ENCODE assay signal across 14 cellular contexts in the genomic region with DNA sequence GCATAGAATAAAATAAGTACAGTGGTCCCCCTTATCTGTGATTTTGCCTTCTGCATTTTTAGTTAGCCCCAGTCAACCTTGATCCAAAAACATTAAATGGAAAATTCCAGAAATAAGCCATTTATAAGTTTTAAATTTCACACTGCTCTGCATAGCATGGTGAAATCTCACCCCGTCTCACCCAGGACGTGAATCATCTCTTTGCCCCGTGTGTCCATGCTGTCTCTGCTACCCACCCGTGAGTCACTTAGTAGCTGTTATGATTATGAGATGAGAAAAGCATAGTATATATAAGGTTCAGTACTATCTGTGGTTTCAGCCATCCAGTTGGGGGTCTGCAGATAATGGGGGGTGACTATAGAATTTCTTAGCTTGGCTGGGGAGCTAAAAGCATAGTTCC.
DNase-seq lines count a peak whose midpoint lies in the region; ATAC-seq and TF ChIP-seq lines count a peak whose summit lies in the region.
"Had no signal": no experiment of that assay in that cellular context is flagged by ENCODE, and none has a peak within 500 bp of the region (broad histone marks: within the 10 kb centered on the region; RNA-seq: fewer than 3 reads in every experiment).

No MANE protein-coding gene starts in this region.

- peaks cover 32% of the 10 kb centered on the region for H3K36me3 Mint-ChIP-seq in activated CD8-positive, alpha-beta T cell treated with anti-CD3 and anti-CD28 coated beads for 36 hours (ENCODE audit: low read depth)
- peaks cover 7% of the 10 kb centered on the region for H3K36me3 Mint-ChIP-seq in activated CD8-positive, alpha-beta T cell treated with anti-CD3 and anti-CD28 coated beads, Interleukin-2, amount 10 ng/mL, durations not matched to agents 7 days and 5 days (ENCODE audit: low read depth)

- no peak overlapping the region for H3K9ac ChIP-seq in smooth muscle cell (ENCODE audit: low read depth)

- H3K9me3 ChIP-seq in smooth muscle cell (replicated peaks; ENCODE audit: low read depth), result no peaks in the 10 kb centered on the region
- H3K9me3 ChIP-seq: lower lobe of right lung had no signal

- H4K20me1 ChIP-seq in smooth muscle cell (ENCODE audit: low read depth), result no peaks in the 10 kb centered on the region

- no peaks in the 10 kb centered on the region for H3K27me3 ChIP-seq in smooth muscle cell (ENCODE audit: low read depth)

- TF ChIP-seq CTCF in activated CD8-positive, alpha-beta T cell treated with anti-CD3 and anti-CD28 coated beads for 36 hours (IDR thresholded peaks at IDR 0.05), result no peak
- TF ChIP-seq CTCF in epithelial cell of esophagus (IDR thresholded peaks at IDR 0.05; ENCODE audit: insufficient read depth, low read depth, low read length, missing control alignments) (no peak), smooth muscle cell (IDR thresholded peaks at IDR 0.05; ENCODE audit: borderline replicate concordance, insufficient read depth, poor library complexity, severe bottlenecking) (no peak)

- POLR2A ChIA-PET in activated CD8-positive, alpha-beta T cell treated with anti-CD3 and anti-CD28 coated beads for 36 hours (lab: Charles Lee), result no interaction called here
- POLR2A ChIA-PET in activated CD8-positive, alpha-beta T cell treated with anti-CD3 and anti-CD28 coated beads, Interleukin-2, amount 10 ng/mL, durations not matched to agents 7 days and 5 days (lab: Charles Lee), result no interaction called here

- H3K27ac ChIP-seq in smooth muscle cell (ENCODE audit: low read depth), result peak overlapping the region; percentile 46
- H3K27ac ChIP-seq: lower lobe of right lung, PC-9, VCaP had no signal

- CTCF ChIA-PET in activated CD8-positive, alpha-beta T cell treated with anti-CD3 and anti-CD28 coated beads for 36 hours (lab: Charles Lee), result no interaction called here
- CTCF ChIA-PET in activated CD8-positive, alpha-beta T cell treated with anti-CD3 and anti-CD28 coated beads, Interleukin-2, amount 10 ng/mL, durations not matched to agents 7 days and 5 days (lab: Charles Lee), result no interaction called here

- no peak overlapping the region for H2AFZ ChIP-seq in smooth muscle cell (ENCODE audit: low read depth)
- H2AFZ ChIP-seq: PC-9 had no signal

- no peaks in the 10 kb centered on the region for H3K36me3 ChIP-seq in smooth muscle cell (ENCODE audit: low read depth)
- H3K36me3 ChIP-seq: lower lobe of right lung had no signal

- no peaks in the 10 kb centered on the region for H3F3A ChIP-seq in smooth muscle cell (ENCODE audit: low read depth)

- H3K4me1 Mint-ChIP-seq in activated CD8-positive, alpha-beta T cell treated with anti-CD3 and anti-CD28 coated beads for 36 hours (ENCODE audit: low read depth), result peaks cover 58% of the 10 kb centered on the region
- peaks cover 44% of the 10 kb centered on the region for H3K4me1 Mint-ChIP-seq in activated CD8-positive, alpha-beta T cell treated with anti-CD3 and anti-CD28 coated beads, Interleukin-2, amount 10 ng/mL, durations not matched to agents 7 days and 5 days (ENCODE audit: low read depth)
- H3K4me1 Mint-ChIP-seq: H9 had no signal

- H3K4me3 Mint-ChIP-seq in activated CD8-positive, alpha-beta T cell treated with anti-CD3 and anti-CD28 coated beads for 36 hours, result no peak overlapping the region
- H3K4me3 Mint-ChIP-seq in activated CD8-positive, alpha-beta T cell treated with anti-CD3 and anti-CD28 coated beads, Interleukin-2, amount 10 ng/mL, durations not matched to agents 7 days and 5 days, result no peak overlapping the region
- H3K4me3 Mint-ChIP-seq: H9 had no signal

- peak; percentile 77 for ATAC-seq in activated CD8-positive, alpha-beta T cell treated with anti-CD3 and anti-CD28 coated beads for 36 hours
- ATAC-seq in activated CD8-positive, alpha-beta T cell treated with anti-CD3 and anti-CD28 coated beads, Interleukin-2, amount 10 ng/mL, durations not matched to agents 7 days and 5 days, result no peak
- ATAC-seq in HG02938 (IDR thresholded peaks at IDR 0.05; ENCODE audit: unreplicated experiment) (no peak), HG03460 (IDR thresholded peaks at IDR 0.05; ENCODE audit: unreplicated experiment) (no peak)
- ATAC-seq: lower lobe of right lung had no signal

- H3K27ac Mint-ChIP-seq in activated CD8-positive, alpha-beta T cell treated with anti-CD3 and anti-CD28 coated beads for 36 hours, result peak overlapping the region; percentile 34
- no peak overlapping the region for H3K27ac Mint-ChIP-seq in activated CD8-positive, alpha-beta T cell treated with anti-CD3 and anti-CD28 coated beads, Interleukin-2, amount 10 ng/mL, durations not matched to agents 7 days and 5 days
- H3K27ac Mint-ChIP-seq: H9 had no signal

- no peaks in the 10 kb centered on the region for H3K79me2 ChIP-seq in smooth muscle cell (ENCODE audit: low read depth)

- peak; percentile 58 for DNase-seq in activated CD8-positive, alpha-beta T cell treated with anti-CD3 and anti-CD28 coated beads for 36 hours
- no peak for DNase-seq in activated CD8-positive, alpha-beta T cell treated with anti-CD3 and anti-CD28 coated beads, Interleukin-2, amount 10 ng/mL, durations not matched to agents 7 days and 5 days
- peak; percentile 78 for DNase-seq in RKO (ENCODE audit: low spot score)
- DNase-seq in epithelial cell of esophagus (ENCODE audit: low read depth), result peak; percentile 92
- no peak for DNase-seq in smooth muscle cell (lab: John Stamatoyannopoulos, UW; ENCODE audit: unreplicated experiment)
- DNase-seq in SKM-1 (lab: John Stamatoyannopoulos, UW; ENCODE audit: unreplicated experiment), result no peak
- DNase-seq: foreskin melanocyte, H9, lower lobe of right lung, NCI-H1105, PC-9 had no signal

- intact Hi-C loops in activated CD8-positive, alpha-beta T cell treated with anti-CD3 and anti-CD28 coated beads for 36 hours (cut with micrococcal nuclease), result no loop called here

- no peaks in the 10 kb centered on the region for H3K27me3 Mint-ChIP-seq in activated CD8-positive, alpha-beta T cell treated with anti-CD3 and anti-CD28 coated beads for 36 hours
- no peaks in the 10 kb centered on the region for H3K27me3 Mint-ChIP-seq in activated CD8-positive, alpha-beta T cell treated with anti-CD3 and anti-CD28 coated beads, Interleukin-2, amount 10 ng/mL, durations not matched to agents 7 days and 5 days (ENCODE audit: low read depth)

- peak overlapping the region; percentile 36 for H3K4me2 ChIP-seq in smooth muscle cell
- H3K4me2 ChIP-seq: PC-9 had no signal

- no peaks in the 10 kb centered on the region for H3K9me3 Mint-ChIP-seq in activated CD8-positive, alpha-beta T cell treated with anti-CD3 and anti-CD28 coated beads for 36 hours
- no peaks in the 10 kb centered on the region for H3K9me3 Mint-ChIP-seq in activated CD8-positive, alpha-beta T cell treated with anti-CD3 and anti-CD28 coated beads, Interleukin-2, amount 10 ng/mL, durations not matched to agents 7 days and 5 days (ENCODE audit: insufficient read depth)
- H3K9me3 Mint-ChIP-seq: H9 had no signal

- H3K4me1 ChIP-seq in smooth muscle cell (ENCODE audit: low read depth), result no peaks in the 10 kb centered on the region
- H3K4me1 ChIP-seq: lower lobe of right lung had no signal

- 31% methylated on average over 4 of the region's 4 CpGs for WGBS in smooth muscle cell (ENCODE audit: low lambda C conversion rate)

- H3K4me3 ChIP-seq in epithelial cell of esophagus (ENCODE audit: low read length) (no peak overlapping the region), smooth muscle cell (no peak overlapping the region)
- H3K4me3 ChIP-seq: lower lobe of right lung, PC-9 had no signal

Comparison
In these comparisons a context has a peak if more than half of its experiments do, and no peak if none do; other contexts are left out.
1. DNase-seq: peak in activated CD8-positive, alpha-beta T cell treated with anti-CD3 and anti-CD28 coated beads for 36 hours (single experiment), RKO (single experiment) and epithelial cell of esophagus (single experiment); none in activated CD8-positive, alpha-beta T cell treated with anti-CD3 and anti-CD28 coated beads, Interleukin-2, amount 10 ng/mL, durations not matched to agents 7 days and 5 days (single experiment), smooth muscle cell (single experiment) and SKM-1 (single experiment).